Comparison of ENCODE assay signal across 12 cellular contexts in genomic region chr3:53192608-53193007, GRCh38. TPM values are rescaled to one million over a fixed set of nuclear protein-coding genes. Genes with fewer than 3 reads are reported as not detected.
DNase-seq lines count a peak whose midpoint lies in the region; ATAC-seq and TF ChIP-seq lines count a peak whose summit lies in the region.
"Had no signal": no experiment of that assay in that cellular context is flagged by ENCODE, and none has a peak within 500 bp of the region (broad histone marks: within the 10 kb centered on the region; RNA-seq: fewer than 3 reads in every experiment).

No MANE protein-coding gene starts in this region.

- H3K4me3 ChIP-seq in SU-DHL-6 (ENCODE audit: insufficient read depth, low read length, poor library complexity, severe bottlenecking), result no peak overlapping the region
- H3K4me3 ChIP-seq: left lung had no signal

- CTCF ChIA-PET in HEK293T (lab: Yijun Ruan, JAX), result interaction anchor here (0.6 kb wide), 1 partner anchor 201 kb away, joined by 4 read pairs; no protein-coding TSS in a partner anchor

- H3K27ac Mint-ChIP-seq in stimulated activated effector memory CD8-positive, alpha-beta T cell treated with anti-CD3 and anti-CD28 coated beads, Interleukin-12 subunit alpha, Interleukin-12 subunit beta, amount 100 ng/mL, for 72 hours, result peak overlapping the region; percentile 65

- no peak for TF ChIP-seq CTCF in SU-DHL-6 (IDR thresholded peaks at IDR 0.05; ENCODE audit: insufficient read depth, low read length, poor library complexity, severe bottlenecking)

- H3K9ac ChIP-seq in SU-DHL-6 (ENCODE audit: low read length), result peak overlapping the region; percentile 51
- H3K9ac ChIP-seq: KMS-11 had no signal

- no peaks in the 10 kb centered on the region for H3K9me3 ChIP-seq in SU-DHL-6 (ENCODE audit: insufficient read depth, low read length)
- H3K9me3 ChIP-seq: left lung had no signal

- H3K9me2 ChIP-seq in SU-DHL-6 (replicated peaks; ENCODE audit: insufficient read depth, low read length), result no peaks in the 10 kb centered on the region

- H3K36me3 Mint-ChIP-seq in stimulated activated effector memory CD8-positive, alpha-beta T cell treated with anti-CD3 and anti-CD28 coated beads, Interleukin-12 subunit alpha, Interleukin-12 subunit beta, amount 100 ng/mL, for 72 hours, result peaks cover 21% of the 10 kb centered on the region

- H4K20me1 ChIP-seq in SU-DHL-6 (ENCODE audit: low read depth, low read length), result no peaks in the 10 kb centered on the region

- peak overlapping the region; percentile 60 for H3K4me2 ChIP-seq in SU-DHL-6 (ENCODE audit: low read depth, low read length, poor library complexity, severe bottlenecking)
- H3K4me2 ChIP-seq: KMS-11 had no signal

- H3K27ac ChIP-seq in SU-DHL-6 (ENCODE audit: low read depth, low read length), result peak overlapping the region; percentile 96
- H3K27ac ChIP-seq: KMS-11, left lung had no signal

- no peaks in the 10 kb centered on the region for H3K9me3 Mint-ChIP-seq in stimulated activated effector memory CD8-positive, alpha-beta T cell treated with anti-CD3 and anti-CD28 coated beads, Interleukin-12 subunit alpha, Interleukin-12 subunit beta, amount 100 ng/mL, for 72 hours

- peaks cover under 1% of the 10 kb centered on the region; the same call in 1 of the 2 replicates for H3K79me2 ChIP-seq in SU-DHL-6 (ENCODE audit: insufficient read depth, low read length)

- POLR2A ChIA-PET in HEK293T (lab: Yijun Ruan, JAX), result interaction anchor here (0.7 kb wide), 1 partner anchor 32 kb away, joined by 3 read pairs; the partner anchor contains the start of gene PRKCD

- DNase-seq in NCI-H2029 (lab: John Stamatoyannopoulos, UW) (peak; percentile 38), NCI-H2029 treated with DMSO at 0.1 percent for 48 hours (lab: John Stamatoyannopoulos, UW) (no peak), HEK293T (ENCODE audit: extremely low spot score) (no peak), OCI-M1 (lab: John Stamatoyannopoulos, UW) (no peak), HT-29 (ENCODE audit: low spot score) (no peak)
- no peak for DNase-seq in stimulated activated effector memory CD8-positive, alpha-beta T cell treated with anti-CD3 and anti-CD28 coated beads, Interleukin-12 subunit alpha, Interleukin-12 subunit beta, amount 100 ng/mL, for 72 hours (ENCODE audit: low spot score in 2 of 2)
- DNase-seq: amniotic stem cell, left lung had no signal

- no peak overlapping the region for H3K4me3 Mint-ChIP-seq in stimulated activated effector memory CD8-positive, alpha-beta T cell treated with anti-CD3 and anti-CD28 coated beads, Interleukin-12 subunit alpha, Interleukin-12 subunit beta, amount 100 ng/mL, for 72 hours

- H3F3A ChIP-seq in SU-DHL-6 (ENCODE audit: insufficient read depth), result peaks cover 64% of the 10 kb centered on the region

- peaks cover 15% of the 10 kb centered on the region for H3K4me1 Mint-ChIP-seq in stimulated activated effector memory CD8-positive, alpha-beta T cell treated with anti-CD3 and anti-CD28 coated beads, Interleukin-12 subunit alpha, Interleukin-12 subunit beta, amount 100 ng/mL, for 72 hours

- peaks cover 5% of the 10 kb centered on the region; the same call in 1 of the 2 replicates for H3K36me3 ChIP-seq in SU-DHL-6 (ENCODE audit: low read length)

- H3K27me3 ChIP-seq in SU-DHL-6 (ENCODE audit: low read length), result no peaks in the 10 kb centered on the region
- H3K27me3 ChIP-seq: left lung had no signal

- ATAC-seq in HG02642 (IDR thresholded peaks at IDR 0.05; ENCODE audit: poor library complexity, unreplicated experiment), result peak; percentile 52
- no peak for ATAC-seq in stimulated activated effector memory CD8-positive, alpha-beta T cell treated with anti-CD3 and anti-CD28 coated beads, Interleukin-12 subunit alpha, Interleukin-12 subunit beta, amount 100 ng/mL, for 72 hours
- ATAC-seq: left lung, right cardiac atrium had no signal

- H2AFZ ChIP-seq in SU-DHL-6 (ENCODE audit: low read depth, low read length, severe bottlenecking), result no peak overlapping the region

TF ChIP-seq in HEK293T, 16 proteins besides CTCF, POLR2A, EP300 and RAD21:
- no peak for TF ChIP-seq FOXK2 (IDR thresholded peaks at IDR 0.05)
- TF ChIP-seq BHLHE40 (IDR thresholded peaks at IDR 0.05; ENCODE audit: borderline replicate concordance), result no peak
- TF ChIP-seq NFRKB (IDR thresholded peaks at IDR 0.05), result no peak
- no peak for TF ChIP-seq TARDBP (IDR thresholded peaks at IDR 0.05)
- no peak for TF ChIP-seq LEF1 (IDR thresholded peaks at IDR 0.05; ENCODE audit: borderline replicate concordance)
- no peak for TF ChIP-seq FOXA1 (IDR thresholded peaks at IDR 0.05)
- TF ChIP-seq CTBP1 (IDR thresholded peaks at IDR 0.05; ENCODE audit: borderline replicate concordance), result no peak
- TF ChIP-seq ARNT (IDR thresholded peaks at IDR 0.05), result no peak
- TF ChIP-seq FOXM1 (IDR thresholded peaks at IDR 0.05; ENCODE audit: borderline replicate concordance), result no peak
- no peak for TF ChIP-seq SUZ12 (IDR thresholded peaks at IDR 0.05)
- TF ChIP-seq ZNF384 (IDR thresholded peaks at IDR 0.05), result no peak
TF ChIP-seq in HEK293T: peak in this region for 0.

RNA-seq across cellular contexts. Expression of gene PRKCD, which starts 31.6 kb away (rescaled TPM):
- 5.2 and 5.9 TPM in 2 replicates for total RNA-seq in HT-29 (2014; rRNA removed; shearing (Covaris generic))
